In the genomic region with DNA sequence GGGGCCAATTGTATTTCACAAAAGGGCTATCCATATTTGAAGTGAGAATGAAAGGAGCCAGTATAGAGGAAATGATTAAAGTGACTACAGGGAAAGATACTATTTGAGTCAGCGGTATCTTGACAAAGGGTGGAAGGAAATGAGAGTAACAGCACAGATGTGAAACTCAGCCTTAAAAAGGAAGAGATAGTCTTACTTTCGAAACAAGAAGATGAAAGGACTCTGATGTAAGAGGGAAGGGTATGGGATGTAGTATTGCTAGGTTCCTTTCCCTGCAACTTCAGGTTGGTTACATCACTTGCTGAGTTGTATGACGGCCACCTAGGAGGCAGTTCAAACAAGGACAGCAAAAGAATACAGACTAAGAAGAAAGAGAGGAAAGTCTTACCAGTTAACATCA, we compare ENCODE assay signal across 9 cellular contexts. TPM values are rescaled to one million over a fixed set of nuclear protein-coding genes. Genes with fewer than 3 reads are reported as not detected.
DNase-seq lines count a peak whose midpoint lies in the region; ATAC-seq and TF ChIP-seq lines count a peak whose summit lies in the region.
"Had no signal": no experiment of that assay in that cellular context is flagged by ENCODE, and none has a peak within 500 bp of the region (broad histone marks: within the 10 kb centered on the region; RNA-seq: fewer than 3 reads in every experiment).

No MANE protein-coding gene starts in this region.

- no peaks in the 10 kb centered on the region for H3K27me3 Mint-ChIP-seq in activated CD8-positive, alpha-beta memory T cell treated with anti-CD3 and anti-CD28 coated beads, Interleukin-2, amount 10 ng/mL, durations not matched to agents 7 days and 5 days
- H3K27me3 Mint-ChIP-seq in T-cell: no peaks in the 10 kb centered on the region

- POLR2A ChIA-PET in T-cell (lab: Charles Lee): no interaction called here

- peak; percentile 92 for ATAC-seq in activated CD8-positive, alpha-beta memory T cell treated with anti-CD3 and anti-CD28 coated beads, Interleukin-2, amount 10 ng/mL, durations not matched to agents 7 days and 5 days
- ATAC-seq in HG02970 (IDR thresholded peaks at IDR 0.05; ENCODE audit: low FRiP score, unreplicated experiment) (peak; percentile 97), T-cell (replicated peaks in 1 of 4) (peak; percentile 44 to 97 (median 64)), aorta (ENCODE audit: low FRiP score) (no peak)
- ATAC-seq: A549 had no signal

- H3K27ac ChIP-seq in WERI-Rb-1: no peak overlapping the region
- H3K27ac ChIP-seq in aorta (ENCODE audit: low read depth in 1 of 2, low read length in 2 of 2): no peak overlapping the region
- H3K27ac ChIP-seq: A549 had no signal

- 89% methylated on average over 3 of the region's 3 CpGs for WGBS in aorta, 2 donors

- H3K36me3 Mint-ChIP-seq in activated CD8-positive, alpha-beta memory T cell treated with anti-CD3 and anti-CD28 coated beads, Interleukin-2, amount 10 ng/mL, durations not matched to agents 7 days and 5 days: peaks cover 32% of the 10 kb centered on the region
- peaks cover 17% of the 10 kb centered on the region for H3K36me3 Mint-ChIP-seq in T-cell

- no peaks in the 10 kb centered on the region for H3K4me1 ChIP-seq in aorta (ENCODE audit: control insufficient read depth in 1 of 2, insufficient read depth in 2 of 2, low read length in 2 of 2)

- intact Hi-C loops in aorta (cut with DNase I): no loop called here

- H3K27me3 ChIP-seq in WERI-Rb-1 (ENCODE audit: insufficient read depth, low read depth, severe bottlenecking) (no peaks in the 10 kb centered on the region), aorta (ENCODE audit: control insufficient read depth in 1 of 2, insufficient read depth in 2 of 2, low read length in 1 of 2) (no peaks in the 10 kb centered on the region)

- H3K27ac Mint-ChIP-seq in activated CD8-positive, alpha-beta memory T cell treated with anti-CD3 and anti-CD28 coated beads, Interleukin-2, amount 10 ng/mL, durations not matched to agents 7 days and 5 days: peak overlapping the region; percentile 89
- H3K27ac Mint-ChIP-seq in T-cell: peak overlapping the region; percentile 24 to 87

- H3K4me3 Mint-ChIP-seq in activated CD8-positive, alpha-beta memory T cell treated with anti-CD3 and anti-CD28 coated beads, Interleukin-2, amount 10 ng/mL, durations not matched to agents 7 days and 5 days: peak overlapping the region; percentile 72
- peak overlapping the region in 2 of 3 donors; percentile 31 for H3K4me3 Mint-ChIP-seq in T-cell

- H3K9me3 ChIP-seq in WERI-Rb-1 (ENCODE audit: severe bottlenecking) (no peaks in the 10 kb centered on the region), aorta (ENCODE audit: control insufficient read depth, low read length) (no peaks in the 10 kb centered on the region)
- H3K9me3 ChIP-seq: A549 had no signal

- H3K4me1 Mint-ChIP-seq in activated CD8-positive, alpha-beta memory T cell treated with anti-CD3 and anti-CD28 coated beads, Interleukin-2, amount 10 ng/mL, durations not matched to agents 7 days and 5 days: peaks cover 42% of the 10 kb centered on the region
- H3K4me1 Mint-ChIP-seq in T-cell: peaks cover 14 to 21% (median 17%) of the 10 kb centered on the region in 3 donors

- H3K4me3 ChIP-seq in WERI-Rb-1 (ENCODE audit: low read depth, low read length) (no peak overlapping the region), aorta (ENCODE audit: low read length in 2 of 2) (no peak overlapping the region)
- H3K4me3 ChIP-seq: A549 had no signal

- DNase-seq in activated CD8-positive, alpha-beta memory T cell treated with anti-CD3 and anti-CD28 coated beads, Interleukin-2, amount 10 ng/mL, durations not matched to agents 7 days and 5 days: peak; percentile 51
- DNase-seq in activated CD8-positive, alpha-beta memory T cell treated with anti-CD3 and anti-CD28 coated beads, Interleukin-2, amount 50 U/mL, for 4 hours: no peak
- DNase-seq in T-cell: peak in 3 of 34 experiments; percentile 1 to 8 (median 6)
- DNase-seq in medulla oblongata (ENCODE audit: extremely low spot score): peak; percentile 58
- DNase-seq in NCI-H1092 (lab: John Stamatoyannopoulos, UW): no peak
- DNase-seq in WERI-Rb-1: no peak
- DNase-seq in aorta: no peak

- no peaks in the 10 kb centered on the region for H3K9me3 Mint-ChIP-seq in activated CD8-positive, alpha-beta memory T cell treated with anti-CD3 and anti-CD28 coated beads, Interleukin-2, amount 10 ng/mL, durations not matched to agents 7 days and 5 days (ENCODE audit: low read depth)
- H3K9me3 Mint-ChIP-seq in T-cell: no peaks in the 10 kb centered on the region

- TF ChIP-seq CTCF in WERI-Rb-1 (IDR thresholded peaks at IDR 0.05; ENCODE audit: low read depth, low read length): no peak

- CTCF ChIA-PET in activated CD8-positive, alpha-beta memory T cell treated with anti-CD3 and anti-CD28 coated beads, Interleukin-2, amount 10 ng/mL, durations not matched to agents 7 days and 5 days (lab: Charles Lee): interaction anchor here (1.3 kb wide), 1 partner anchor 14 kb away, joined by 3 read pairs; a partner anchor contains a TSS
- CTCF ChIA-PET in T-cell (lab: Charles Lee): interaction anchor here (0.6 to 1.0 kb wide), 2 partner anchors 102 to 134 kb away, joined by 3 read pairs; no protein-coding TSS in a partner anchor

- peaks cover 13% of the 10 kb centered on the region for H3K36me3 ChIP-seq in WERI-Rb-1
- no peaks in the 10 kb centered on the region for H3K36me3 ChIP-seq in aorta (ENCODE audit: control insufficient read depth in 1 of 2, insufficient read depth in 2 of 2, low read length in 1 of 2)

RNA-seq across cellular contexts. Expression of a gene that starts 13.7 kb away (rescaled TPM):
- 10 to 100 TPM; 32.2 to 39.4 TPM for total RNA-seq in activated CD8-positive, alpha-beta memory T cell treated with anti-CD3 and anti-CD28 coated beads, Interleukin-2, amount 10 ng/mL, durations not matched to agents 7 days and 5 days
- total RNA-seq in T-cell (10 to 100 TPM in 3 of 5 donors, 1 to 10 TPM in 2; 6.3 to 11.3 (median 10.3) TPM), aorta (10 to 100 TPM; 28.8 to 30.7 TPM)
- 10 to 100 TPM; 33.7 to 47.7 TPM for polyA plus RNA-seq in aorta

RNA-seq across cellular contexts. Expression of a gene that starts 14.9 kb away (rescaled TPM):
- total RNA-seq in activated CD8-positive, alpha-beta memory T cell treated with anti-CD3 and anti-CD28 coated beads, Interleukin-2, amount 10 ng/mL, durations not matched to agents 7 days and 5 days: 1 to 10 TPM; 5.2 to 5.7 TPM
- total RNA-seq in T-cell (1 to 10 TPM; 3.7 to 5.3 (median 4.3) TPM), aorta (1 to 10 TPM; 4.5 to 8.1 TPM)
- polyA plus RNA-seq in aorta: 1 to 10 TPM in 1 of 2 donors, under 1 TPM in 1; 0.87 to 2.9 TPM

RNA-seq across cellular contexts. Expression of a gene that starts 52.2 kb away (rescaled TPM):
- 10 to 100 TPM; 12.2 to 14.6 TPM for total RNA-seq in activated CD8-positive, alpha-beta memory T cell treated with anti-CD3 and anti-CD28 coated beads, Interleukin-2, amount 10 ng/mL, durations not matched to agents 7 days and 5 days
- 10 to 100 TPM in 4 of 5 donors, 1 to 10 TPM in 1; 9.4 to 12.2 (median 10.5) TPM for total RNA-seq in T-cell
- total RNA-seq in aorta: 10 to 100 TPM; 15.6 to 17.8 TPM
- polyA plus RNA-seq in aorta: 10 to 100 TPM; 10.6 to 10.9 TPM

Comparison
In these comparisons a context has a peak if more than half of its experiments do, and no peak if none do; other contexts are left out.
1. DNase-seq: peak in activated CD8-positive, alpha-beta memory T cell treated with anti-CD3 and anti-CD28 coated beads, Interleukin-2, amount 10 ng/mL, durations not matched to agents 7 days and 5 days (single experiment) and medulla oblongata (single experiment); none in activated CD8-positive, alpha-beta memory T cell treated with anti-CD3 and anti-CD28 coated beads, Interleukin-2, amount 50 U/mL, for 4 hours (single experiment), NCI-H1092 (single experiment), WERI-Rb-1 (single experiment) and aorta (0 of 2).